ENCODE assay signal across 17 cellular contexts in the genomic region with DNA sequence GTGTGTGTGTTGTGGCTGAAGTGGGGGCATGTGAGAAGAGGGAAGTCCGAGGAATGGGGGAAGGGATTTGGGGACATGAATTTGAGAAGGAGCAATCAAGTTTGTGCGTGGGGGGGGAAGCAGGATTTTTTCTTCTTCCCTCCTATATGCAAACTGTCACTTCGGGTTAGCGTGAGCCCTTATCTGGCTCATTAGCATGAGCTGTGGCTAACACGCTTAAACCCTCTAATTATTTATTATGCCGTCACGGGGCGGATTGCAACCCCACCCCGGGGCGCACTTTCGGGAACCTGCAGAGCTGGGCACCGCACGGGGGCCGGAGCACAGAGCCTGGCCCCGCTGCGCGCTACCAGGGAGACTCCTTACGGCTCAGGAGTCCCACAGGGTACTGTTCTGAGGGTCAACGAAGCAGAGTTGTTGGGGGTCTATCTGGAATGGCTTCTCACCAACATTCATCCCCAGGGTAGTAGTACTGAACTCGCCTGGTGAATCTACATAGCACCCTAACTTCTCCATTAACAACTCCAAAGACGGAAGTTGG. TPM values are rescaled to one million over a fixed set of nuclear protein-coding genes. Genes with fewer than 3 reads are reported as not detected.
DNase-seq lines count a peak whose midpoint lies in the region; ATAC-seq and TF ChIP-seq lines count a peak whose summit lies in the region.
"Had no signal": no experiment of that assay in that cellular context is flagged by ENCODE, and none has a peak within 500 bp of the region (broad histone marks: within the 10 kb centered on the region; RNA-seq: fewer than 3 reads in every experiment).

No MANE protein-coding gene starts in this region.

- peaks cover 3 to 96% (median 20%) of the 10 kb centered on the region in 4 donors for H3K27me3 ChIP-seq in esophagus muscularis mucosa
- no peaks in the 10 kb centered on the region for H3K27me3 ChIP-seq in testis
- H3K27me3 ChIP-seq: pancreas had no signal

- TF ChIP-seq POLR2A in esophagus muscularis mucosa (IDR thresholded peaks at IDR 0.05; ENCODE audit: low read depth) = no peak
- TF ChIP-seq POLR2A in testis (IDR thresholded peaks at IDR 0.05) = no peak

- H3K4me3 ChIP-seq in esophagus muscularis mucosa (no peak overlapping the region), testis (peak overlapping the region; percentile 9 to 35)
- H3K4me3 ChIP-seq: heart left ventricle, lung, pancreas had no signal

- H3K36me3 Mint-ChIP-seq in activated T-cell treated with anti-CD3 and anti-CD28 coated beads, Interleukin-2, amount 50 U/mL, for 72 hours (ENCODE audit: insufficient read depth in 2 of 2) = peaks cover 0 to 2% of the 10 kb centered on the region in 2 donors
- no peaks in the 10 kb centered on the region for H3K36me3 Mint-ChIP-seq in Calu3 (ENCODE audit: insufficient read depth, unreplicated experiment)

- no TSS peak for BruUV-seq in Calu3 (replicated peaks; lab: Mats Ljungman, UMichigan)

- peak overlapping the region; percentile 50 to 77 for H3K4me3 Mint-ChIP-seq in activated T-cell treated with anti-CD3 and anti-CD28 coated beads, Interleukin-2, amount 50 U/mL, for 72 hours
- no peak overlapping the region for H3K4me3 Mint-ChIP-seq in Calu3 (ENCODE audit: low read depth, unreplicated experiment)
- H3K4me3 Mint-ChIP-seq: activated T-helper 17 cell treated with anti-CD3 and anti-CD28 coated beads, Interleukin-2, amount 50 U/mL, for 72 hours had no signal

- CTCF ChIA-PET in Calu3 (lab: Charles Lee) = no interaction called here

- H3K27ac ChIP-seq in esophagus muscularis mucosa (replicated peaks in 1 of 4) = no peak overlapping the region
- H3K27ac ChIP-seq in testis = no peak overlapping the region
- H3K27ac ChIP-seq: heart left ventricle, pancreas had no signal

- no peaks in the 10 kb centered on the region for H3K9me3 Mint-ChIP-seq in activated T-cell treated with anti-CD3 and anti-CD28 coated beads, Interleukin-2, amount 50 U/mL, for 72 hours
- no peaks in the 10 kb centered on the region for H3K9me3 Mint-ChIP-seq in Calu3 (ENCODE audit: low read depth, unreplicated experiment)
- H3K9me3 Mint-ChIP-seq: activated T-helper 17 cell treated with anti-CD3 and anti-CD28 coated beads, Interleukin-2, amount 50 U/mL, for 72 hours had no signal

- ATAC-seq in activated T-cell treated with anti-CD3 and anti-CD28 coated beads, Interleukin-2, amount 50 U/mL, for 72 hours (replicated peaks in 1 of 2) = no peak
- ATAC-seq in GM21529 (IDR thresholded peaks at IDR 0.05; ENCODE audit: unreplicated experiment) (no peak), HG03457 (IDR thresholded peaks at IDR 0.05; ENCODE audit: unreplicated experiment) (no peak)
- ATAC-seq: activated CD4-positive, CD25-positive, alpha-beta regulatory T cell treated with anti-CD3 and anti-CD28 coated beads, Interleukin-2, amount 50 U/mL, for 24 hours; activated T-helper 17 cell treated with anti-CD3 and anti-CD28 coated beads, Interleukin-2, amount 50 U/mL, for 72 hours; heart left ventricle had no signal

- intact Hi-C loops in esophagus muscularis mucosa (cut with DNase I) = no loop called here
- intact Hi-C loops in testis (cut with DNase I; ENCODE audit: low total_unique reads) = no loop called here
- intact Hi-C loops in Calu3 (cut with micrococcal nuclease; ENCODE audit: unreplicated experiment) = no loop called here

- H3K4me1 Mint-ChIP-seq in activated T-cell treated with anti-CD3 and anti-CD28 coated beads, Interleukin-2, amount 50 U/mL, for 72 hours (ENCODE audit: low read depth) = peaks cover 50% of the 10 kb centered on the region
- no peaks in the 10 kb centered on the region for H3K4me1 Mint-ChIP-seq in Calu3 (ENCODE audit: low read depth, unreplicated experiment)
- H3K4me1 Mint-ChIP-seq: activated T-helper 17 cell treated with anti-CD3 and anti-CD28 coated beads, Interleukin-2, amount 50 U/mL, for 72 hours had no signal

- no peak overlapping the region for H3K27ac Mint-ChIP-seq in activated T-cell treated with anti-CD3 and anti-CD28 coated beads, Interleukin-2, amount 50 U/mL, for 72 hours
- no peak overlapping the region for H3K27ac Mint-ChIP-seq in Calu3 (ENCODE audit: unreplicated experiment)
- H3K27ac Mint-ChIP-seq: activated T-helper 17 cell treated with anti-CD3 and anti-CD28 coated beads, Interleukin-2, amount 50 U/mL, for 72 hours had no signal

- peaks cover 92% of the 10 kb centered on the region for H3K27me3 Mint-ChIP-seq in activated T-cell treated with anti-CD3 and anti-CD28 coated beads, Interleukin-2, amount 50 U/mL, for 72 hours (ENCODE audit: low read depth)
- peaks cover 90% of the 10 kb centered on the region for H3K27me3 Mint-ChIP-seq in Calu3 (ENCODE audit: unreplicated experiment)

- 10% methylated on average over 21 of the region's 21 CpGs for WGBS in esophagus muscularis mucosa
- 6 to 9% methylated on average over 21 of the region's 21 CpGs for WGBS in testis, 2 donors

- no peaks in the 10 kb centered on the region for H3K9me3 ChIP-seq in esophagus muscularis mucosa
- no peaks in the 10 kb centered on the region for H3K9me3 ChIP-seq in testis
- H3K9me3 ChIP-seq: heart left ventricle, pancreas had no signal

- H3K4me1 ChIP-seq in esophagus muscularis mucosa (peaks cover 0 to 15% (median under 1%) of the 10 kb centered on the region in 4 donors), testis (no peaks in the 10 kb centered on the region)
- H3K4me1 ChIP-seq: pancreas had no signal

- no peaks in the 10 kb centered on the region for H3K36me3 ChIP-seq in esophagus muscularis mucosa
- no peaks in the 10 kb centered on the region for H3K36me3 ChIP-seq in testis (ENCODE audit: low read depth, missing control alignments)
- H3K36me3 ChIP-seq: heart left ventricle, pancreas had no signal

- DNase-seq in activated T-cell treated with anti-CD3 and anti-CD28 coated beads, Interleukin-2, amount 50 U/mL, for 72 hours = no peak
- DNase-seq in activated T-cell treated with anti-CD3 and anti-CD28 coated beads, Interleukin-2, amount 50 U/mL, for 1 hour = no peak
- DNase-seq in NCI-H345 (lab: John Stamatoyannopoulos, UW) = peak; percentile 79
- peak; percentile 64 for DNase-seq in esophagus muscularis mucosa (ENCODE audit: extremely low spot score)
- no peak for DNase-seq in testis
- DNase-seq in Calu3 = no peak
- DNase-seq: heart left ventricle had no signal

- TF ChIP-seq CTCF in esophagus muscularis mucosa (IDR thresholded peaks at IDR 0.05) = no peak
- no peak for TF ChIP-seq CTCF in testis (IDR thresholded peaks at IDR 0.05)
- no peak for TF ChIP-seq CTCF in Calu3 (IDR thresholded peaks at IDR 0.05; ENCODE audit: unreplicated experiment)

- no peak for TF ChIP-seq EP300 in esophagus muscularis mucosa (IDR thresholded peaks at IDR 0.05)

RNA-seq across cellular contexts. Expression of a gene that starts 6.5 kb away (rescaled TPM):
- not detected for total RNA-seq in activated T-cell treated with anti-CD3 and anti-CD28 coated beads, Interleukin-2, amount 50 U/mL, for 72 hours
- total RNA-seq in esophagus muscularis mucosa (under 1 TPM in 1 of 4 donors, not detected in 3; 0.17 TPM), testis (under 1 TPM; 0.25 to 0.71 TPM), Calu3 (2022) (0.15 TPM in 1 of 2 replicates, not detected in the other)
- 0.33 TPM for polyA plus RNA-seq in testis (ENCODE audit: insufficient read depth, low read depth, low replicate concordance)
- total RNA-seq: activated T-helper 17 cell treated with anti-CD3 and anti-CD28 coated beads, Interleukin-2, amount 50 U/mL, for 72 hours; H4; heart left ventricle; HT1080; OCI-LY7 had no signal
- polyA plus RNA-seq: AG04450, heart left ventricle had no signal

RNA-seq across cellular contexts. Expression of a gene that starts 34.0 kb away (rescaled TPM):
- under 1 TPM in 1 of 2 donors, not detected in 1; 0.25 TPM for total RNA-seq in activated T-cell treated with anti-CD3 and anti-CD28 coated beads, Interleukin-2, amount 50 U/mL, for 72 hours
- total RNA-seq in esophagus muscularis mucosa (not detected), testis (10 to 100 TPM in 1 of 2 donors, 1 to 10 TPM in 1; 9.3 to 18.4 TPM), Calu3 (2022) (31.4 and 48.9 TPM in 2 replicates)
- polyA plus RNA-seq in testis (ENCODE audit: insufficient read depth, low read depth, low replicate concordance) = 23.2 TPM
- total RNA-seq: HT1080, OCI-LY7 had no signal
- polyA plus RNA-seq: AG04450 had no signal

Comparison
In these comparisons a context has a peak if more than half of its experiments do, and no peak if none do; other contexts are left out.
1. DNase-seq: peak in NCI-H345 (single experiment) and esophagus muscularis mucosa (single experiment); none in activated T-cell treated with anti-CD3 and anti-CD28 coated beads, Interleukin-2, amount 50 U/mL, for 72 hours (0 of 2), activated T-cell treated with anti-CD3 and anti-CD28 coated beads, Interleukin-2, amount 50 U/mL, for 1 hour (single experiment), testis (single experiment) and Calu3 (single experiment).
2. H3K4me3 ChIP-seq: peak in testis (2 of 2); none in esophagus muscularis mucosa (0 of 4).
3. RNA of a gene that starts 34.0 kb away (total RNA-seq): 31.4 to 48.9 TPM in Calu3 and 9.3 to 18.4 TPM in testis; 0.25 TPM in activated T-cell treated with anti-CD3 and anti-CD28 coated beads, Interleukin-2, amount 50 U/mL, for 72 hours and not detected in esophagus muscularis mucosa; every median in the first group is over 4 times any median in the second.